ENCODE assay signal across 1 cellular context in the genomic region with DNA sequence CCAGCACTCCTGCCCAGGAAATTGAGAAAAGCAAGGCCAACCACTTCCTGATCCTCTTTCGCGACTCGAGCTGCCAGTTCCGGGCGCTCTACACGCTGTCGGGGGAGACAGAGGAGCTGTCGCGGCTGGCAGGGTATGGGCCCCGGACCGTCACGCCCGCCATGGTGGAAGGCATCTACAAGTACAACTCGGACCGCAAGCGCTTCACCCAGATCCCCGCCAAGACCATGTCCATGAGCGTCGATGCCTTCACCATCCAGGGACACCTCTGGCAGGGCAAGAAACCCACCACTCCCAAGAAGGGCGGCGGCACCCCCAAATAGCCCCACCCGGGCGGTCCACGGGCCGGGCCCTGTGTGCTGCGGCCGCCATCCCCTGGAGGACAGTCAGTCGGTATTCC.
TF ChIP-seq lines count a peak whose summit lies in the region.

No MANE protein-coding gene starts in this region.

TF ChIP-seq in SK-N-SH treated with all-trans-retinoic acid at 6 μM for 48 hours, 23 proteins besides CTCF, POLR2A, EP300 and RAD21 (continued from another document):
- TF ChIP-seq BACH2 (CRISPR knock-in tag; IDR thresholded peaks at IDR 0.05; ENCODE audit: borderline replicate concordance) (no peak), CREB5 (CRISPR knock-in tag; IDR thresholded peaks at IDR 0.05; ENCODE audit: low read depth) (no peak), ESRRG (CRISPR knock-in tag; IDR thresholded peaks at IDR 0.05) (no peak), CSDC2 (CRISPR knock-in tag; IDR thresholded peaks at IDR 0.05) (no peak)
